In the genomic region with DNA sequence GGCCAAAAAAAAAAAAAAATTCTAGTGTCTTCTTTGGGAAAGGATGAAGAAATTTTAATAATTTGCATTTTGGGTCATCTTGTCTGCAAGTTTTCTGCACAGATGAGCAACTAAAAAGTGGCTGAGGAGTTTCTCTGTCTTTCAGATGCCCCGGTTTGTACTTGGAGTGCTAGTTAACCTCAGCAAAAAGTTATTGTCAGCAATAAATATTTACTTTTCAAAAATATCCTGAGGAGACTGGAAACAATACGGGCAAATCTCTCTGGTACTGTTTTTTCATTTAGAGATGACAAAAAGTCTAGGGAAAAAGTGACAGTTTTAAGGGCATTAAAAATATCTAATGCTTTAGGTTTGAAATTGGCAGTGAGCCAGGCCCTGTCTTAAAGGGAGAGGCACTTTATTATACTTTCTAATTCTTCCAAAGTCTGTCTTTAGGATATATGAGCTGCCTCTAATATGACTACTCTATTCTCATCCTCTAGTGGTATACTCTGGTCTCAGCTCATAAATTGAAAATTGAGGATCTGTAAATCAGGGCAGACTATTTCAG, we compare ENCODE assay signal across 26 cellular contexts.
DNase-seq lines count a peak whose midpoint lies in the region; ATAC-seq, FAIRE-seq and TF ChIP-seq lines count a peak whose summit lies in the region.
"Had no signal": no experiment of that assay in that cellular context is flagged by ENCODE, and none has a peak within 500 bp of the region (broad histone marks: within the 10 kb centered on the region; RNA-seq: fewer than 3 reads in every experiment).

No MANE protein-coding gene starts in this region.

- H2AK5ac ChIP-seq in IMR-90 (ENCODE audit: low read depth, low read length): no peak overlapping the region

- H2BK20ac ChIP-seq in IMR-90 (ENCODE audit: low read depth, low read length): no peak overlapping the region

- H2BK15ac ChIP-seq in IMR-90 (ENCODE audit: low read depth, low read length): no peak overlapping the region

- H3K36me3 ChIP-seq in IMR-90 (ENCODE audit: control insufficient read depth, insufficient read depth, low read length): no peaks in the 10 kb centered on the region
- H3K36me3 ChIP-seq in endothelial cell of umbilical vein (ENCODE audit: control insufficient read depth in 2 of 2, extremely low read depth in 1 of 2, insufficient read depth in 2 of 2, low read length in 2 of 2): no peaks in the 10 kb centered on the region
- H3K36me3 ChIP-seq: ascending aorta had no signal

- no peaks in the 10 kb centered on the region for H3K79me2 ChIP-seq in endothelial cell of umbilical vein (ENCODE audit: control insufficient read depth, insufficient read depth, low read length)

- no peak overlapping the region for H2BK5ac ChIP-seq in IMR-90 (ENCODE audit: low read depth, low read length, poor library complexity, severe bottlenecking)

- H2AK9ac ChIP-seq in IMR-90 (replicated peaks; ENCODE audit: low read depth, low read length, poor library complexity): no peak overlapping the region

- no peak for TF ChIP-seq RAD21 in IMR-90 (IDR thresholded peaks at IDR 0.05; ENCODE audit: low read length)

- ATAC-seq in IMR-90 (ENCODE audit: low read depth): no peak
- ATAC-seq in HG02852 (IDR thresholded peaks at IDR 0.05; ENCODE audit: unreplicated experiment): no peak
- ATAC-seq: activated naive CD4-positive, alpha-beta T cell treated with anti-CD3 and anti-CD28 coated beads, Interleukin-2, amount 50 U/mL, for 72 hours; left ventricle myocardium superior; mucosa of descending colon; Right ventricle myocardium inferior; sciatic nerve; WTC11 had no signal

- H3K9me1 ChIP-seq in IMR-90 (ENCODE audit: insufficient read depth, low read length) (no peaks in the 10 kb centered on the region; the same call in 1 of the 2 replicates), endothelial cell of umbilical vein (replicated peaks; ENCODE audit: control insufficient read depth, extremely low read depth, insufficient read depth, low read length) (no peaks in the 10 kb centered on the region)

- CTCF ChIA-PET in IMR-90 (lab: Yijun Ruan, JAX): interaction anchor here (0.7 kb wide), 1 partner anchor 172 kb away, joined by 3 read pairs; no protein-coding TSS in a partner anchor
- CTCF ChIA-PET in endothelial cell of umbilical vein (lab: Charles Lee): interaction anchor here (1.0 to 1.3 kb wide), 3 partner anchors 9 to 33 kb away, joined by 3 read pairs; no protein-coding TSS in a partner anchor

- no peak for TF ChIP-seq POLR2A in IMR-90 (IDR thresholded peaks at IDR 0.05; ENCODE audit: low read depth, low read length)
- TF ChIP-seq POLR2A in endothelial cell of umbilical vein (IDR thresholded peaks at IDR 0.05; ENCODE audit: low read depth, low read length): no peak

- peaks cover 10% of the 10 kb centered on the region for H3K9me3 Mint-ChIP-seq in osteocyte (ENCODE audit: unreplicated experiment)
- H3K9me3 Mint-ChIP-seq: CD4-positive, alpha-beta T cell; WTC11 had no signal

- dilution Hi-C loops in IMR-90 (cut with HindIII; ENCODE audit: low sequenced_read_pairs, unreplicated experiment) (no loop called here), endothelial cell of umbilical vein (cut with MboI; ENCODE audit: extremely low pct_ligation_motif_present, low sequenced_read_pairs) (no loop called here)

- intact Hi-C loops in IMR-90 (cut with micrococcal nuclease) (no loop called here), endothelial cell of umbilical vein (cut with micrococcal nuclease) (no loop called here)

- H2BK120ac ChIP-seq in IMR-90 (ENCODE audit: low read depth, low read length): no peak overlapping the region

- no peak overlapping the region for H3K4ac ChIP-seq in IMR-90 (ENCODE audit: low read depth, low read length)

- no peaks in the 10 kb centered on the region for H3K4me1 ChIP-seq in IMR-90 (ENCODE audit: control insufficient read depth, insufficient read depth, low read length)
- no peaks in the 10 kb centered on the region for H3K4me1 ChIP-seq in endothelial cell of umbilical vein (ENCODE audit: control insufficient read depth, extremely low read depth, insufficient read depth, low read length)
- H3K4me1 ChIP-seq: ascending aorta had no signal

- H3K9me3 ChIP-seq in IMR-90 (ENCODE audit: control insufficient read depth, insufficient read depth, low read length): no peaks in the 10 kb centered on the region
- no peaks in the 10 kb centered on the region for H3K9me3 ChIP-seq in endothelial cell of umbilical vein (replicated peaks; ENCODE audit: control insufficient read depth, insufficient read depth, low read length)
- H3K9me3 ChIP-seq: ascending aorta, mucosa of descending colon had no signal

- H3K4me2 ChIP-seq in IMR-90 (ENCODE audit: low read depth, low read length) (no peak overlapping the region), endothelial cell of umbilical vein (ENCODE audit: insufficient read depth, low read length) (no peak overlapping the region)

- H3K27me3 ChIP-seq in IMR-90 (ENCODE audit: control insufficient read depth, insufficient read depth, low read length) (no peaks in the 10 kb centered on the region), endothelial cell of umbilical vein (ENCODE audit: control insufficient read depth in 2 of 2, insufficient read depth in 2 of 2, low read length in 2 of 2) (no peaks in the 10 kb centered on the region)
- H3K27me3 ChIP-seq: ascending aorta had no signal

- peaks cover 38% of the 10 kb centered on the region for H3K4me1 Mint-ChIP-seq in osteocyte (ENCODE audit: unreplicated experiment)
- H3K4me1 Mint-ChIP-seq: central memory CD8-positive, alpha-beta T cell had no signal

- H2AFZ ChIP-seq in IMR-90 (replicated peaks; ENCODE audit: low read length, poor library complexity): no peak overlapping the region
- H2AFZ ChIP-seq in endothelial cell of umbilical vein (ENCODE audit: low read depth, low read length): no peak overlapping the region

- no peak overlapping the region for H4K5ac ChIP-seq in IMR-90 (ENCODE audit: low read depth, low read length)

- no peak overlapping the region for H3K27ac ChIP-seq in IMR-90 (ENCODE audit: insufficient read depth, low read length)
- H3K27ac ChIP-seq in endothelial cell of umbilical vein (ENCODE audit: insufficient read depth, low read depth, low read length): no peak overlapping the region
- H3K27ac ChIP-seq: ascending aorta had no signal

- no TSS peak for BruUV-seq in IMR-90 (replicated peaks; lab: Mats Ljungman, UMichigan)
- BruUV-seq in endothelial cell of umbilical vein (replicated peaks; lab: Mats Ljungman, UMichigan): no TSS peak

- H3K4me3 Mint-ChIP-seq in osteocyte (ENCODE audit: unreplicated experiment): no peak overlapping the region
- H3K4me3 Mint-ChIP-seq: CD4-positive, alpha-beta T cell; central memory CD8-positive, alpha-beta T cell; WTC11 had no signal

- H3K36me3 Mint-ChIP-seq in osteocyte (ENCODE audit: unreplicated experiment): peaks cover 2% of the 10 kb centered on the region
- H3K36me3 Mint-ChIP-seq: activated naive CD4-positive, alpha-beta T cell treated with anti-CD3 and anti-CD28 coated beads, Interleukin-2, amount 50 U/mL, for 72 hours; WTC11 had no signal

- no peak overlapping the region for H3K14ac ChIP-seq in IMR-90 (replicated peaks; ENCODE audit: low read depth, low read length)

- peak overlapping the region; percentile 17 for H3K27ac Mint-ChIP-seq in osteocyte (ENCODE audit: unreplicated experiment)
- H3K27ac Mint-ChIP-seq: activated naive CD4-positive, alpha-beta T cell treated with anti-CD3 and anti-CD28 coated beads, Interleukin-2, amount 50 U/mL, for 72 hours; CD4-positive, alpha-beta T cell; WTC11 had no signal

- H3K56ac ChIP-seq in IMR-90 (ENCODE audit: extremely low read depth, insufficient read depth, low read length): no peak overlapping the region

- H3K18ac ChIP-seq in IMR-90 (ENCODE audit: low read depth, low read length): no peak overlapping the region

- H3K27me3 Mint-ChIP-seq in osteocyte (ENCODE audit: unreplicated experiment): no peaks in the 10 kb centered on the region
- H3K27me3 Mint-ChIP-seq: CD4-positive, alpha-beta T cell; central memory CD8-positive, alpha-beta T cell had no signal

- H3K4me3 ChIP-seq in IMR-90 (ENCODE audit: insufficient read depth, low read depth, low read length) (no peak overlapping the region), endothelial cell of umbilical vein (replicated peaks in 1 of 3; ENCODE audit: insufficient read depth in 1 of 3, low read depth in 1 of 3, low read length in 3 of 3) (no peak overlapping the region)
- H3K4me3 ChIP-seq: ascending aorta, mucosa of descending colon had no signal

- H4K91ac ChIP-seq in IMR-90 (ENCODE audit: insufficient read depth, low read depth, low read length): no peak overlapping the region

- no peak for TF ChIP-seq CTCF in IMR-90 (conservative IDR thresholded peaks at IDR 0.05; ENCODE audit: low read depth, low read length)
- no peak for TF ChIP-seq CTCF in endothelial cell of umbilical vein (IDR thresholded peaks at IDR 0.05; ENCODE audit: extremely low read depth in 1 of 2, insufficient read depth in 1 of 2, low read depth in 1 of 2, low read length in 2 of 2)
- TF ChIP-seq CTCF in osteocyte (IDR thresholded peaks at IDR 0.05): no peak

- WGBS in IMR-90 (ENCODE audit: extremely low coverage in 2 of 2, insufficient read length in 1 of 2), 2 experiments: no CpG with 5 or more reads among the region's 2 CpGs

- FAIRE-seq in endothelial cell of umbilical vein (lab: Jason Lieb, UNC): no peak
- FAIRE-seq: islet of Langerhans had no signal

- H3K9ac ChIP-seq in IMR-90 (ENCODE audit: low read depth, low read length): no peak overlapping the region
- H3K9ac ChIP-seq in endothelial cell of umbilical vein (replicated peaks; ENCODE audit: extremely low read depth, insufficient read depth, low read length): no peak overlapping the region

- no peak overlapping the region for H4K8ac ChIP-seq in IMR-90 (ENCODE audit: low read depth in 2 of 2, low read length in 2 of 2)

- H4K20me1 ChIP-seq in IMR-90 (ENCODE audit: insufficient read depth, low read length) (no peaks in the 10 kb centered on the region), endothelial cell of umbilical vein (replicated peaks; ENCODE audit: control insufficient read depth, extremely low read depth, insufficient read depth, low read length) (no peaks in the 10 kb centered on the region)

- DNase-seq in IMR-90 (no peak), NCI-H82 treated with DMSO at 0.1 percent for 48 hours (lab: John Stamatoyannopoulos, UW; ENCODE audit: unreplicated experiment) (peak; percentile 7), endothelial cell of umbilical vein (ENCODE audit: low read depth, low spot score) (peak; percentile 21), osteocyte (ENCODE audit: extremely low spot score, unreplicated experiment) (no peak), anterior cingulate cortex (lab: John Stamatoyannopoulos, UW) (no peak), HUDEP-2 (lab: John Stamatoyannopoulos, UW; ENCODE audit: unreplicated experiment in 76 of 76) (no peak)
- DNase-seq: activated CD4-positive, alpha-beta T cell treated with anti-CD3 and anti-CD28 coated beads, Interleukin-2, amount 50 U/mL, for 4 hours; CD4-positive, alpha-beta T cell; foreskin melanocyte; hippocampal formation; Kasumi-1; left ventricle myocardium superior; mucosa of descending colon; NCI-H1092; NCI-H187 treated with DMSO at 0.1 percent for 48 hours; stimulated activated CD4-positive, alpha-beta T cell treated with anti-CD3 and anti-CD28 coated beads, Interleukin-4, amount 100 ng/mL, for 4 hours; stimulated activated naive CD4-positive, alpha-beta T cell; T-helper 9 cell had no signal

- POLR2A ChIA-PET in IMR-90 (lab: Charles Lee; ENCODE audit: unreplicated experiment): interaction anchor here (0.7 kb wide), 1 partner anchor 16 kb away, joined by 5 read pairs; no protein-coding TSS in a partner anchor
- POLR2A ChIA-PET in endothelial cell of umbilical vein (lab: Charles Lee): no interaction called here

- in situ Hi-C loops in IMR-90 (cut with MboI; ENCODE audit: low sequenced_read_pairs): no loop called here

- H3K23ac ChIP-seq in IMR-90 (ENCODE audit: low read depth, low read length): no peak overlapping the region

- no peaks in the 10 kb centered on the region for H3K79me1 ChIP-seq in IMR-90 (ENCODE audit: low read depth in 1 of 2, low read length in 2 of 2)

Comparison
In these comparisons a context has a peak if more than half of its experiments do, and no peak if none do; other contexts are left out.
1. DNase-seq: peak in NCI-H82 treated with DMSO at 0.1 percent for 48 hours (single experiment) and endothelial cell of umbilical vein (single experiment); none in IMR-90 (single experiment), osteocyte (single experiment), anterior cingulate cortex (0 of 58) and HUDEP-2 (0 of 76).